Comparison of ENCODE assay signal across 25 cellular contexts in the genomic region with DNA sequence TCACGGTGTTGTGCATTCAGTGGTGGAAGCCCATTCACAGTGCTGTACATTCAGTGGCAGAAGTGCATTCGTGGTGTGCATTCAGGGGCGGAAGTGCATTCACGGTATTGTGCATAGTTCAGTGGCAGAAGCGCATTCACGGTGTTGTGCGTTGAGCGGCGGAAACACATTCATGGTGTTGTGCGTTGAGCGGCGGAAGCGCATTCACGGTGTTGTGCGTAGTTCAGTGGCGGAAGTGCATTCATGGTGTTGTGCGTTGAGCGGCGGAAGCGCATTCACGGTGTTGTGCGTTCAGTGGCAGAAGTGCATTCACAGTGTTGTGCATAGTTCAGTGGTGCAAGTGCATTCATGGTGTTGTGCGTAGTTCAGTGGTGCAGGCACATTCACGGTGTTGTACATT.
"Had no signal": no experiment of that assay in that cellular context is flagged by ENCODE, and none has a peak within 500 bp of the region (broad histone marks: within the 10 kb centered on the region; RNA-seq: fewer than 3 reads in every experiment).

No MANE protein-coding gene starts in this region.

- H3K4me3 Mint-ChIP-seq: endodermal cell, memory B cell, mesothelial cell of epicardium, natural killer cell, neural crest cell, type B pancreatic cell had no signal

- H3K27me3 Mint-ChIP-seq: memory B cell, progenitor cell of endocrine pancreas, type B pancreatic cell had no signal

- DNase-seq: colonic mucosa; dermis blood vessel endothelial cell; endodermal cell; foreskin melanocyte; hippocampal formation; islet precursor cell; lower lobe of right lung; natural killer cell; nucleus accumbens; pancreas; right cardiac atrium; small intestine; stimulated activated CD4-positive, alpha-beta T cell treated with anti-CD3 and anti-CD28 coated beads, Interleukin-12 subunit alpha, Interleukin-12 subunit beta, amount 100 ng/mL, for 4 hours; stimulated activated naive CD4-positive, alpha-beta T cell; stomach; substantia nigra; uterus had no signal

- H3K9me3 Mint-ChIP-seq: natural killer cell had no signal

- H3K27ac Mint-ChIP-seq: endodermal cell, memory B cell, mesothelial cell of epicardium, natural killer cell, progenitor cell of endocrine pancreas, type B pancreatic cell had no signal

- H3K36me3 ChIP-seq: colonic mucosa, pancreas, uterus had no signal

- H3K4me3 ChIP-seq: colonic mucosa, heart left ventricle, left lung, lower lobe of right lung, pancreas, stomach, thoracic aorta, uterus had no signal

- H3K9me3 ChIP-seq: colonic mucosa, heart left ventricle, left lung, lower lobe of right lung, pancreas, stomach, thoracic aorta, uterus had no signal

- H3K27me3 ChIP-seq: colonic mucosa, heart left ventricle, left lung, pancreas, stomach, uterus had no signal

- H3K27ac ChIP-seq: colonic mucosa, heart left ventricle, left lung, lower lobe of right lung, pancreas, stomach, thoracic aorta, uterus had no signal

- ATAC-seq: heart left ventricle, left lung, lower lobe of right lung, natural killer cell, pancreas, right cardiac atrium had no signal

- H3K4me1 Mint-ChIP-seq: endodermal cell had no signal

- H3K4me1 ChIP-seq: colonic mucosa, heart left ventricle, left lung, lower lobe of right lung, pancreas, stomach, uterus had no signal

- FAIRE-seq: pancreas, small intestine had no signal
